In genomic region chr17:73279704-73280103, GRCh38 we compare ENCODE assay signal across 26 cellular contexts. TPM values are rescaled to one million over a fixed set of nuclear protein-coding genes. Genes with fewer than 3 reads are reported as not detected.
DNase-seq lines count a peak whose midpoint lies in the region; ATAC-seq and TF ChIP-seq lines count a peak whose summit lies in the region.
"Had no signal": no experiment of that assay in that cellular context is flagged by ENCODE, and none has a peak within 500 bp of the region (broad histone marks: within the 10 kb centered on the region; RNA-seq: fewer than 3 reads in every experiment).

No MANE protein-coding gene starts in this region.

- in situ Hi-C loops in mammary epithelial cell (cut with MboI; ENCODE audit: low sequenced_read_pairs in 2 of 2): no loop called here

- H3K27ac ChIP-seq in breast epithelium: peak overlapping the region; percentile 67 to 78
- no peak overlapping the region for H3K27ac ChIP-seq in mammary epithelial cell (ENCODE audit: insufficient read depth, low read depth, low read length)
- peak overlapping the region; percentile 83 to 93 for H3K27ac ChIP-seq in prostate gland
- H3K27ac ChIP-seq in uterus: peak overlapping the region; percentile 87
- H3K27ac ChIP-seq: 22Rv1 had no signal

- H3K4me2 ChIP-seq in mammary epithelial cell (ENCODE audit: insufficient read depth, low read depth, low read length): no peak overlapping the region

- TF ChIP-seq POLR2A in breast epithelium (IDR thresholded peaks at IDR 0.05) (no peak), prostate gland (IDR thresholded peaks at IDR 0.05) (no peak), uterus (IDR thresholded peaks at IDR 0.05) (no peak)

- H3K36me3 ChIP-seq in breast epithelium (no peaks in the 10 kb centered on the region), mammary epithelial cell (ENCODE audit: insufficient read depth, low read length) (peaks cover 2% of the 10 kb centered on the region), prostate gland (no peaks in the 10 kb centered on the region), uterus (no peaks in the 10 kb centered on the region)

- H3K9me3 ChIP-seq in breast epithelium (no peaks in the 10 kb centered on the region), mammary epithelial cell (replicated peaks; ENCODE audit: insufficient read depth, low read length) (no peaks in the 10 kb centered on the region), prostate gland (no peaks in the 10 kb centered on the region), uterus (no peaks in the 10 kb centered on the region)
- H3K9me3 ChIP-seq: heart right ventricle, MG63 had no signal

- intact Hi-C loops in breast epithelium (cut with DNase I; ENCODE audit: low total_unique reads): no loop called here
- intact Hi-C loops in mammary epithelial cell (cut with micrococcal nuclease): no loop called here
- intact Hi-C loops in left colon (cut with DNase I, micrococcal nuclease): no loop called here
- intact Hi-C loops in prostate gland (cut with DNase I): no loop called here
- intact Hi-C loops in uterus (cut with DNase I; ENCODE audit: low total_unique reads): no loop called here

- no peak overlapping the region for H2AFZ ChIP-seq in mammary epithelial cell (ENCODE audit: low read depth, low read length)

- TF ChIP-seq CTCF in breast epithelium (IDR thresholded peaks at IDR 0.05) (no peak), mammary epithelial cell (conservative IDR thresholded peaks at IDR 0.05 in 1 of 2, IDR thresholded peaks at IDR 0.05 in 1 of 2; ENCODE audit: extremely low read depth in 1 of 2, insufficient read depth in 1 of 2, low read depth in 1 of 2, low read length in 2 of 2) (no peak), prostate gland (IDR thresholded peaks at IDR 0.05) (no peak), uterus (IDR thresholded peaks at IDR 0.05) (no peak)

- WGBS in mammary epithelial cell (ENCODE audit: low coverage, missing lambda C conversion rate): 95% methylated on average over 6 of the region's 7 CpGs
- 78% methylated on average over 7 of the region's 7 CpGs for WGBS in prostate gland

- dilution Hi-C loops in mammary epithelial cell (cut with HindIII; ENCODE audit: low sequenced_read_pairs): no loop called here

- no peaks in the 10 kb centered on the region for H3K27me3 ChIP-seq in breast epithelium
- H3K27me3 ChIP-seq in mammary epithelial cell (ENCODE audit: insufficient read depth, low read length): no peaks in the 10 kb centered on the region
- no peaks in the 10 kb centered on the region for H3K27me3 ChIP-seq in prostate gland (replicated peaks; ENCODE audit: insufficient read depth)
- no peaks in the 10 kb centered on the region for H3K27me3 ChIP-seq in uterus
- H3K27me3 ChIP-seq: heart right ventricle, MG63 had no signal

- peaks cover 2% of the 10 kb centered on the region for H3K79me2 ChIP-seq in mammary epithelial cell (ENCODE audit: insufficient read depth, low read length)

- H3K4me3 ChIP-seq in breast epithelium: no peak overlapping the region
- H3K4me3 ChIP-seq in mammary epithelial cell (replicated peaks in 1 of 3; ENCODE audit: insufficient read depth in 1 of 3, low read depth in 2 of 3, low read length in 3 of 3): no peak overlapping the region
- no peak overlapping the region for H3K4me3 ChIP-seq in prostate gland
- H3K4me3 ChIP-seq in uterus: no peak overlapping the region
- H3K4me3 ChIP-seq: heart right ventricle, MG63 had no signal

- no TSS peak for BruUV-seq in mammary epithelial cell (replicated peaks; lab: Mats Ljungman, UMichigan)

- no peak overlapping the region for H3K9ac ChIP-seq in mammary epithelial cell (ENCODE audit: insufficient read depth, low read length)

- no peaks in the 10 kb centered on the region for H4K20me1 ChIP-seq in mammary epithelial cell (ENCODE audit: insufficient read depth, low read length)

- no peak for DNase-seq in breast epithelium (ENCODE audit: low spot score in 2 of 2)
- DNase-seq in mammary epithelial cell: no peak
- no peak for DNase-seq in left colon
- no peak for DNase-seq in prostate gland (ENCODE audit: low spot score)
- no peak for DNase-seq in uterus
- DNase-seq in iPS-NIHi11 (ENCODE audit: low spot score): no peak
- no peak for DNase-seq in activated T-cell treated with anti-CD3 and anti-CD28 coated beads, Interleukin-2, amount 50 U/mL, for 48 hours
- DNase-seq in NCI-H2029 (lab: John Stamatoyannopoulos, UW): no peak
- DNase-seq: activated gamma-delta T cell; heart right ventricle; KG1; MG63; naive B cell; NCI-H1417 treated with DMSO at 0.1 percent for 48 hours; NCI-H2081 treated with DMSO at 0.1 percent for 48 hours; NCI-H446; NCI-H82; occipital lobe; stimulated activated CD4-positive, alpha-beta T cell treated with anti-CD3 and anti-CD28 coated beads, Interleukin-2, amount 100 ng/mL, for 24 hours; T-helper 17 cell had no signal

- H3K4me1 ChIP-seq in breast epithelium: peaks cover 8 to 10% of the 10 kb centered on the region in 2 donors
- H3K4me1 ChIP-seq in mammary epithelial cell (ENCODE audit: insufficient read depth, low read length): peaks cover 8% of the 10 kb centered on the region
- peaks cover 19% of the 10 kb centered on the region for H3K4me1 ChIP-seq in prostate gland (replicated peaks)
- peaks cover 9 to 35% of the 10 kb centered on the region in 2 donors for H3K4me1 ChIP-seq in uterus

- CTCF ChIA-PET in mammary epithelial cell (lab: Charles Lee; ENCODE audit: low non-redundant PET): no interaction called here

- ATAC-seq in left colon: peak; percentile 49
- ATAC-seq: HCT116, T-helper 17 cell had no signal

RNA-seq across cellular contexts. Expression of gene CPSF4L, which starts 18.0 kb away (rescaled TPM):
- total RNA-seq in breast epithelium (under 1 TPM in 1 of 3 donors, not detected in 2; 0.29 TPM), mammary epithelial cell (not detected), left colon (under 1 TPM in 1 of 2 donors, not detected in 1; 0.20 TPM), prostate gland (not detected), uterus (under 1 TPM in 1 of 4 donors, not detected in 3; 0.34 TPM)
- not detected for polyA plus RNA-seq in mammary epithelial cell
- polyA minus RNA-seq in mammary epithelial cell: not detected
- total RNA-seq: Daoy, heart right ventricle, HT1080, occipital lobe, renal cortical epithelial cell, subcutaneous adipose tissue, T-helper 17 cell had no signal
- polyA plus RNA-seq: heart right ventricle had no signal

RNA-seq across cellular contexts. Expression of gene CDC42EP4, which starts 32.1 kb away (rescaled TPM):
- total RNA-seq in breast epithelium: 100 to 1,000 TPM in 2 of 3 donors, 10 to 100 TPM in 1; 71.0 to 141 (median 112) TPM
- total RNA-seq in mammary epithelial cell: 10 to 100 TPM; 21.4 to 25.3 TPM
- 17.2 TPM for polyA plus RNA-seq in mammary epithelial cell
- 20.4 TPM for polyA minus RNA-seq in mammary epithelial cell
- total RNA-seq in left colon: 10 to 100 TPM; 49.6 to 65.6 TPM
- 100 to 1,000 TPM; 119 to 186 TPM for total RNA-seq in prostate gland
- total RNA-seq in uterus: 100 to 1,000 TPM in 1 of 4 donors, 10 to 100 TPM in 3; 26.6 to 131 (median 70.7) TPM
